9 cellular contexts compared by ENCODE assay signal in the genomic region with DNA sequence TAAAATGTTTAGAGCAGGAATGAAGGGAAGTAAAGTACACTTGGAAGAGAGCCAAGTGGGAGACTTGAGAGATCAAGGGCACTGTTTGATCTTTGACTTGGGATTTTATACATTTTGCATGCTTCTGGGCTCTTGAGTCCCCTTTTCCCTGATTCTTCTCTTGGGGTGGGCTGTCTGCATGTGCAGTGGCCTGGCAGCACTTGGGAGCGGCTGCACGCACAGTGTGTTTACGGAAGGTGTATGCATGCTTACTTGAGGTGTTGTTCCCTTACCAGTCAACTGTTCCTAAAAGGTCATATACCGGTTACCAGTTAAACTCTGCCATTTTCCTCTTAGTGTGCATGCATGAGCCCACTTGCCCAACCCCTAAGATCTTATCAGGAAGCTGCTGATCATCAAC.
"Had no signal": no experiment of that assay in that cellular context is flagged by ENCODE, and none has a peak within 500 bp of the region (broad histone marks: within the 10 kb centered on the region; RNA-seq: fewer than 3 reads in every experiment).

No MANE protein-coding gene starts in this region.

- H3K4me1 ChIP-seq: HAP-1 had no signal

- H3K4me1 Mint-ChIP-seq: GM23338, IgD-negative memory B cell had no signal

- H3K4me2 ChIP-seq: GM23338 had no signal

- H3K9me3 ChIP-seq: HAP-1 had no signal

- H3K27me3 Mint-ChIP-seq: IgD-negative memory B cell had no signal

- FAIRE-seq: H1, HepG2 had no signal

- H3K36me3 Mint-ChIP-seq: IgD-negative memory B cell had no signal

- H3K4me3 Mint-ChIP-seq: GM23338, HFFc6, IgD-negative memory B cell had no signal

- H2AFZ ChIP-seq: GM23338 had no signal

- H3K4me3 ChIP-seq: GM23338, HAP-1 had no signal

- H3K27ac ChIP-seq: HL-60 had no signal

- DNase-seq: H7, HFFc6, KG1 had no signal

- H3K27ac Mint-ChIP-seq: GM23338, HFFc6 had no signal

- H3K36me3 ChIP-seq: HAP-1 had no signal
